7 cellular contexts compared by ENCODE assay signal in genomic region chr7:10460474-10460873, GRCh38.
"Had no signal": no experiment of that assay in that cellular context is flagged by ENCODE, and none has a peak within 500 bp of the region (broad histone marks: within the 10 kb centered on the region; RNA-seq: fewer than 3 reads in every experiment).

No MANE protein-coding gene starts in this region.

- H3K4me3 ChIP-seq: K562 had no signal

- H3K27ac ChIP-seq: HL-60 had no signal

- H3K36me3 Mint-ChIP-seq: IgD-negative memory B cell had no signal

- H3K27me3 Mint-ChIP-seq: IgD-negative memory B cell had no signal

- H3K27ac Mint-ChIP-seq: IgD-negative memory B cell had no signal

- H3K4me3 Mint-ChIP-seq: IgD-negative memory B cell had no signal

- FAIRE-seq: HTR-8/SVneo, K562 had no signal

- DNase-seq: IMR-90, KBM-7, KG1 had no signal

- H3K4me1 Mint-ChIP-seq: IgD-negative memory B cell had no signal
